8 cellular contexts compared by ENCODE assay signal in genomic region chr5:55226934-55227737, GRCh38. TPM values are rescaled to one million over a fixed set of nuclear protein-coding genes. Genes with fewer than 3 reads are reported as not detected.
DNase-seq lines count a peak whose midpoint lies in the region; ATAC-seq, FAIRE-seq and TF ChIP-seq lines count a peak whose summit lies in the region.

MCIDAS (minus strand) TSS chr5:55227315; CDS start chr5:55227138, 177 bp downstream.

- no peak within 1 kb of the TSS for H3K27ac ChIP-seq in effector memory CD4-positive, alpha-beta T cell (ENCODE audit: insufficient read depth, low read length, poor library complexity, severe bottlenecking)
- no peak within 1 kb of the TSS for H3K27ac ChIP-seq in muscle layer of duodenum (ENCODE audit: low read length)
- H3K27ac ChIP-seq in small intestine (ENCODE audit: low read depth in 1 of 2, low read length in 1 of 2), result no peak within 1 kb of the TSS

- peak; percentile 44 to 59 for ATAC-seq in activated CD4-positive, CD25-positive, alpha-beta regulatory T cell treated with anti-CD3 and anti-CD28 coated beads, Interleukin-2, amount 50 U/mL, for 24 hours

- H3K4me3 Mint-ChIP-seq in type B pancreatic cell, result peak within 1 kb of the TSS; percentile 84

- H3K4me1 Mint-ChIP-seq in type B pancreatic cell (ENCODE audit: unreplicated experiment), result peaks cover 13% of the 10 kb centered on the region

- DNase-seq in GM12864 (ENCODE audit: low read depth) (no peak), HFF-Myc (ENCODE audit: extremely low read depth, low read depth) (no peak), NCI-H1694 treated with DMSO at 0.1 percent for 48 hours (lab: John Stamatoyannopoulos, UW) (peak; percentile 54), type B pancreatic cell (ENCODE audit: extremely low spot score, unreplicated experiment) (peak; percentile 75), small intestine (no peak)
- peak; percentile 17 to 28 (median 21) for DNase-seq in effector memory CD4-positive, alpha-beta T cell

- peak within 1 kb of the TSS; percentile 36 for H3K4me3 ChIP-seq in GM12864 (ENCODE audit: low read depth, low read length)
- peak within 1 kb of the TSS; percentile 32 for H3K4me3 ChIP-seq in HFF-Myc (replicated peaks; ENCODE audit: low read depth, low read length)
- peak within 1 kb of the TSS; percentile 48 for H3K4me3 ChIP-seq in effector memory CD4-positive, alpha-beta T cell (ENCODE audit: insufficient read depth, low read depth, low read length, poor library complexity, severe bottlenecking)
- H3K4me3 ChIP-seq in muscle layer of duodenum (ENCODE audit: low read depth in 1 of 2, low read length in 2 of 2), result peak within 1 kb of the TSS; percentile 41 to 65
- H3K4me3 ChIP-seq in small intestine (ENCODE audit: low read depth in 1 of 2, low read length in 2 of 2), result peak within 1 kb of the TSS in 1 of 2 donors; percentile 53

- TF ChIP-seq CTCF in GM12864 (IDR thresholded peaks at IDR 0.05; ENCODE audit: low read depth, low read length, missing control alignments) (peak; percentile 15), HFF-Myc (IDR thresholded peaks at IDR 0.05; ENCODE audit: low read depth, low read length, missing control alignments) (no peak), type B pancreatic cell (conservative IDR thresholded peaks at IDR 0.05) (no peak)

- peaks cover 4% of the 10 kb centered on the region for H3K36me3 Mint-ChIP-seq in type B pancreatic cell

- no peak for FAIRE-seq in small intestine (lab: Jason Lieb, UNC)

- peaks cover 82% of the 10 kb centered on the region for H3K27me3 ChIP-seq in effector memory CD4-positive, alpha-beta T cell (replicated peaks; ENCODE audit: control insufficient read depth, insufficient read depth, low read length, poor library complexity, severe bottlenecking)
- H3K27me3 ChIP-seq in muscle layer of duodenum (ENCODE audit: low read depth, low read length), result peaks cover 99% of the 10 kb centered on the region
- peaks cover 18 to 75% of the 10 kb centered on the region in 2 donors for H3K27me3 ChIP-seq in small intestine (ENCODE audit: control insufficient read depth in 2 of 2, insufficient read depth in 2 of 2, low read length in 2 of 2)

- no peak within 1 kb of the TSS for H3K27ac Mint-ChIP-seq in type B pancreatic cell

- H3K9me3 Mint-ChIP-seq in type B pancreatic cell, result no peaks in the 10 kb centered on the region

- peaks cover 37% of the 10 kb centered on the region for H3K4me1 ChIP-seq in effector memory CD4-positive, alpha-beta T cell (ENCODE audit: control insufficient read depth, insufficient read depth, low read length, poor library complexity, severe bottlenecking)
- H3K4me1 ChIP-seq in muscle layer of duodenum (ENCODE audit: control insufficient read depth in 1 of 2, insufficient read depth in 2 of 2, low read length in 2 of 2) (peaks cover 0 to 45% of the 10 kb centered on the region in 2 donors), small intestine (ENCODE audit: control insufficient read depth in 2 of 2, insufficient read depth in 1 of 2, low read depth in 1 of 2, low read length in 1 of 2) (peaks cover under 1 to 3% of the 10 kb centered on the region in 2 donors)

- no peaks in the 10 kb centered on the region for H3K9me3 ChIP-seq in effector memory CD4-positive, alpha-beta T cell (ENCODE audit: control insufficient read depth, low read length)
- no peaks in the 10 kb centered on the region for H3K9me3 ChIP-seq in muscle layer of duodenum (ENCODE audit: control insufficient read depth in 1 of 2, low read length in 2 of 2)
- no peaks in the 10 kb centered on the region for H3K9me3 ChIP-seq in small intestine (ENCODE audit: control insufficient read depth, low read depth)

- H3K36me3 ChIP-seq in effector memory CD4-positive, alpha-beta T cell (ENCODE audit: control insufficient read depth, insufficient read depth, low read length), result no peaks in the 10 kb centered on the region
- H3K36me3 ChIP-seq in muscle layer of duodenum (ENCODE audit: control insufficient read depth in 1 of 2, insufficient read depth in 2 of 2, low read length in 2 of 2) (no peaks in the 10 kb centered on the region), small intestine (ENCODE audit: control insufficient read depth in 2 of 2, insufficient read depth in 2 of 2, low read length in 2 of 2) (no peaks in the 10 kb centered on the region)

- H3K27me3 Mint-ChIP-seq in type B pancreatic cell, result peaks cover 92% of the 10 kb centered on the region

- 0 to 1% (median 0%) methylated on average over 59 to 85 of the region's 85 CpGs for WGBS in small intestine, 3 donors

RNA-seq across cellular contexts. Expression of gene MCIDAS, which starts in this region (rescaled TPM):
- total RNA-seq in type B pancreatic cell (ENCODE audit: low replicate concordance), result 0.17 and 0.36 TPM in 2 replicates
- polyA plus RNA-seq in small intestine, result not detected

Comparison
In these comparisons a context has a peak if more than half of its experiments do, and no peak if none do; other contexts are left out.
1. Peak in DNase-seq in type B pancreatic cell; RNA of the gene not detected or under 1 TPM.
2. DNase-seq: peak in NCI-H1694 treated with DMSO at 0.1 percent for 48 hours (single experiment) and effector memory CD4-positive, alpha-beta T cell (3 of 3); none in GM12864 (single experiment), HFF-Myc (single experiment) and small intestine (single experiment).